Comparison of ENCODE assay signal across 1 cellular context in the genomic region with DNA sequence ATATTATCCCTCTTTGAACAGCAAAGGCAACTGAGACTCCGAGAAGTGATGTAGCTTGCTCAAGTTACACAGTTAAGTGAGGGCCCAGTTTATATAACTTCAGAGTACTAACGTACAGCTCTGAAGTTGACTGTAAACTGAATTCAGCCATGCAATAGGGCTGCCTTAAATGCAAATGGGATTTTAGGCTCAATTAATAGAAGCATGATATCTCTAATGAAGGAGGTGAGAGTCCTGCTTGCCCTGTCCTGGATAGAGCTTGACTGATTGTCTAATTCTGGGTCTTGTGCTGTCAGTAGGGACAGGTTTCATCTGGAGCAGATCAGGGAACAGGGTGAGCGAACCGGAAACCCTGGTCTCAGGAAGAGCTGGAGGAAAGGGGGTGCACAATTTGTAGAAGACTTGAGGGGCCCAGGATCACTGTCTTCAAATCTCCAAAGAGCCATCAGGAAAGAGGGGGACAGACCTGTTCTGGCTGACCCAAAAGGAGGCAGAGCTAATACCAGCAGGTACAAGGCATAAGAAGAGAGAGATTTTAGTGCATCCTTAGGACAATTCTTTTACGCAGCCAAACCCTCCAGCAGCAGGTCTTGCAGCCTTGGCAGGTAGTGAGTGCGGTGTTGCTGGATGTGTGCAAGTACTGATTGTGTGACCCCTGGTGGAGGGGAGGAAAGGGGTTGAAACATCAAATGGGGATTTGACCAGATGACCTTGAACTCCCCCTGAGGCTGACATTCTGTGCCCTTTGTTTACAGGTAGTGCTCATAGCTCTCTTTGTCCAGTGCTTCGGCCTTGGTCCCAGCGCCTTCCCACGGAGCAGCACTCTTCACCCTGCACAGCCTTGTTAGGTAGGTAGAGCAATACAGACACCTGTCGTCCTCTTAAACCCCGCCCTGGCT.
TF ChIP-seq lines count a peak whose summit lies in the region.

No MANE protein-coding gene starts in this region.

TF ChIP-seq in HepG2, 621 proteins besides CTCF, POLR2A, EP300 and RAD21 (continued from another document):
- TF ChIP-seq, protein P1, sequence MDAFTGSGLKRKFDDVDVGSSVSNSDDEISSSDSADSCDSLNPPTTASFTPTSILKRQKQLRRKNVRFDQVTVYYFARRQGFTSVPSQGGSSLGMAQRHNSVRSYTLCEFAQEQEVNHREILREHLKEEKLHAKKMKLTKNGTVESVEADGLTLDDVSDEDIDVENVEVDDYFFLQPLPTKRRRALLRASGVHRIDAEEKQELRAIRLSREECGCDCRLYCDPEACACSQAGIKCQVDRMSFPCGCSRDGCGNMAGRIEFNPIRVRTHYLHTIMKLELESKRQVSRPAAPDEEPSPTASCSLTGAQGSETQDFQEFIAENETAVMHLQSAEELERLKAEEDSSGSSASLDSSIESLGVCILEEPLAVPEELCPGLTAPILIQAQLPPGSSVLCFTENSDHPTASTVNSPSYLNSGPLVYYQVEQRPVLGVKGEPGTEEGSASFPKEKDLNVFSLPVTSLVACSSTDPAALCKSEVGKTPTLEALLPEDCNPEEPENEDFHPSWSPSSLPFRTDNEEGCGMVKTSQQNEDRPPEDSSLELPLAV (CRISPR knock-in tag; conservative IDR thresholded peaks at IDR 0.05; ENCODE audit: low read depth), result no peak
- TF ChIP-seq ZBTB8A (CRISPR knock-in tag; IDR thresholded peaks at IDR 0.05; ENCODE audit: borderline replicate concordance, low read depth) (no peak), HMG20A (CRISPR knock-in tag; IDR thresholded peaks at IDR 0.05; ENCODE audit: borderline replicate concordance) (peak; percentile 58; the same call in 1 of the 2 replicates), ZNF431 (CRISPR knock-in tag; IDR thresholded peaks at IDR 0.05; ENCODE audit: borderline replicate concordance, low read depth) (no peak; the same call in 1 of the 2 replicates)
TF ChIP-seq in HepG2: peak in this region for 128.
